ENCODE assay signal across 8 cellular contexts in the genomic region with DNA sequence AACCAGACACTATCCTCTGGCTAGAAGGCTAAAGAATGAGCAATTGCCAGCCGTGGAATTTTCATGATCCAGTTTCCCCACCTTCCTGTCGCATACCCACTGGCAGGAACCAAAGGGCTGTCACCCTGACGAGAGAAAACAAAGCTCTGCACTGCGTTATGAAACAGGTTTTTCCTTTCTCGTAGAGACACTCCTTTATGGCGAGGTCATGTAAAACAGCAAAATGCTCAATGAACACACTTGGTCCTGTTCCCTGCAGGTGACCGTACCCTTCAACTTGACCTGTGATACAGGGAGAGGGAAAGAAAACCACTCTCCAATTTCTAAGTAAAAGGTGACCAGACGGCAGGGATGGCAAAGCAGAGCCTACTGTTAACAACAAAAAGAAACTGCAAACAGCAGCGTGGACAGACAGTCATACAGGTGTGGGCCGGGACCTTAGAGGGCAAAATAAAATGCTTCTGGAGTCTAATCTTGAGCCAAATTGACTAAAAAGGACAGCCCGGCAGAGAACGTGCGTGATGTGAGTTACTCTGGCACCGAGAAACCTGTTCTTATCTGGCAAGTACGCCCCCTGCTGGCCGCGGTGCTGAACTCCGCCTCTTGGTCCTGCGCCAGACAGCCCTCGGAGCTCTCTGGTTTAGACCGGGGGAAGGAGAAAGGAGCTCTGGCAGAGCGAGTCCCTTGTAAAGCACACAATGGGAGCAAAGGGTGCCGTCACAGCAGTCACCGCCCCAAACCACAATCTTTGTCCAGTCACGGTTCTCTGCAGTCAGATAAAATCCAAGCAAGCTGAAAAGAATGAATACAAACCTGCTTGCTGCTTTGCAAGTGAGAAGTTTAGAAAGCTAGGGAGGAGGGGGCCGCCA.
DNase-seq lines count a peak whose midpoint lies in the region; ATAC-seq, FAIRE-seq and TF ChIP-seq lines count a peak whose summit lies in the region.

No MANE protein-coding gene starts in this region.

- H3K9me3 Mint-ChIP-seq in dendritic cell treated with granulocyte-macrophage colony-stimulating factor and Interleukin-4, amounts not matched to agents 40 ng/mL and 50 ng/mL, for 4 days: no peaks in the 10 kb centered on the region

- TF ChIP-seq POLR2A in HepG2 (IDR thresholded peaks at IDR 0.05; ENCODE audit: insufficient read depth in 1 of 2, low read depth in 2 of 2, low read length in 2 of 2): no peak

- H3K79me2 ChIP-seq in HepG2 (ENCODE audit: insufficient read depth, low read length): no peaks in the 10 kb centered on the region

- no peak for TF ChIP-seq EP300 in HepG2 (IDR thresholded peaks at IDR 0.05; ENCODE audit: low read depth in 2 of 2, low read length in 2 of 2)
- no peak for TF ChIP-seq EP300 in HepG2 (CRISPR knock-in tag; IDR thresholded peaks at IDR 0.05; ENCODE audit: borderline replicate concordance)

- peak; percentile 77 for ATAC-seq in HG03439 (IDR thresholded peaks at IDR 0.05; ENCODE audit: unreplicated experiment)
- ATAC-seq in HepG2: peak; percentile 97

- peaks cover 11% of the 10 kb centered on the region for H3K27me3 Mint-ChIP-seq in dendritic cell treated with granulocyte-macrophage colony-stimulating factor and Interleukin-4, amounts not matched to agents 40 ng/mL and 50 ng/mL, for 4 days

- CTCF ChIA-PET in HepG2 (lab: Yijun Ruan, JAX; ENCODE audit: low intra/inter-chr PET ratio, low total read pairs): no interaction called here

- WGBS in HepG2 (ENCODE audit: low lambda C conversion rate): 5% methylated on average over 14 of the region's 26 CpGs

- peak overlapping the region; percentile 15; the same call in 1 of the 2 replicates for H3K9ac ChIP-seq in HepG2 (ENCODE audit: insufficient read depth, low read depth, low read length)

- no peaks in the 10 kb centered on the region for H4K20me1 ChIP-seq in HepG2 (ENCODE audit: insufficient read depth, low read length)

- H3K4me2 ChIP-seq in HepG2 (ENCODE audit: low read depth, low read length): peak overlapping the region; percentile 91

- no peak overlapping the region for H3K27ac Mint-ChIP-seq in dendritic cell treated with granulocyte-macrophage colony-stimulating factor and Interleukin-4, amounts not matched to agents 40 ng/mL and 50 ng/mL, for 4 days

- in situ Hi-C loops in HepG2 (cut with HindIII; ENCODE audit: extremely low pct_ligation_motif_present, low pct_unique_long_range_greater_than_20kb): no loop called here

- H3K4me3 Mint-ChIP-seq in dendritic cell treated with granulocyte-macrophage colony-stimulating factor and Interleukin-4, amounts not matched to agents 40 ng/mL and 50 ng/mL, for 4 days: peak overlapping the region; percentile 63

- peak overlapping the region; percentile 92 for H2AFZ ChIP-seq in HepG2 (ENCODE audit: low read length)

- no peaks in the 10 kb centered on the region for H3K36me3 Mint-ChIP-seq in dendritic cell treated with granulocyte-macrophage colony-stimulating factor and Interleukin-4, amounts not matched to agents 40 ng/mL and 50 ng/mL, for 4 days (ENCODE audit: low read depth)

- TF ChIP-seq RAD21 in HepG2 (CRISPR knock-in tag; IDR thresholded peaks at IDR 0.05): no peak

- FAIRE-seq in GM19239 (lab: Jason Lieb, UNC) (no peak), HepG2 (lab: Jason Lieb, UNC) (peak; percentile 77)

- H3K36me3 ChIP-seq in BE2C (no peaks in the 10 kb centered on the region; the same call in 1 of the 2 replicates), HepG2 (replicated peaks in 1 of 2; ENCODE audit: control insufficient read depth in 1 of 2, insufficient read depth in 2 of 2, low read length in 2 of 2) (no peaks in the 10 kb centered on the region)

- BruUV-seq in HepG2 (replicated peaks; lab: Mats Ljungman, UMichigan): no TSS peak

- H3K27ac ChIP-seq in HepG2 (ENCODE audit: extremely low read length, insufficient read depth, low read length): no peak overlapping the region

- DNase-seq in BE2C (peak; percentile 92), GM19239 (ENCODE audit: insufficient read length, low spot score) (peak; percentile 31), NCI-H510A (lab: John Stamatoyannopoulos, UW) (peak; percentile 71), HepG2 (ENCODE audit: low spot score) (peak; percentile 66)
- peak; percentile 92 for DNase-seq in activated CD4-positive, alpha-beta T cell treated with anti-CD3 and anti-CD28 coated beads for 48 hours
- DNase-seq in stimulated activated CD4-positive, alpha-beta T cell treated with anti-CD3 and anti-CD28 coated beads, Interleukin-2, amount 100 ng/mL, for 4 hours (ENCODE audit: low read depth): peak; percentile 69

- H3K9me3 ChIP-seq in BE2C: no peaks in the 10 kb centered on the region
- no peaks in the 10 kb centered on the region for H3K9me3 ChIP-seq in HepG2 (ENCODE audit: low read length)

- peak overlapping the region; percentile 52 for H3K4me3 ChIP-seq in BE2C (ENCODE audit: low read depth, low read length)
- peak overlapping the region; percentile 39 to 58 (median 50) for H3K4me3 ChIP-seq in HepG2 (replicated peaks in 1 of 3; ENCODE audit: insufficient read depth in 1 of 3, low read depth in 2 of 3, low read length in 3 of 3)

- intact Hi-C loops in dendritic cell treated with granulocyte-macrophage colony-stimulating factor and Interleukin-4, amounts not matched to agents 40 ng/mL and 50 ng/mL, for 4 days (cut with micrococcal nuclease): loop anchor here (10.0 kb wide), 1 partner anchor 327 kb away; no protein-coding TSS in a partner anchor
- intact Hi-C loops in HepG2 (cut with micrococcal nuclease; ENCODE audit: unreplicated experiment): no loop called here

- H3K4me1 Mint-ChIP-seq in dendritic cell treated with granulocyte-macrophage colony-stimulating factor and Interleukin-4, amounts not matched to agents 40 ng/mL and 50 ng/mL, for 4 days (ENCODE audit: low read depth): peaks cover 16% of the 10 kb centered on the region

- H3K27me3 ChIP-seq in BE2C: no peaks in the 10 kb centered on the region
- no peaks in the 10 kb centered on the region; a peak in 1 of 5 replicates for H3K27me3 ChIP-seq in HepG2 (ENCODE audit: control insufficient read depth in 1 of 2, insufficient read depth in 2 of 2, low read length in 2 of 2)

- TF ChIP-seq CTCF in BE2C (IDR thresholded peaks at IDR 0.05; ENCODE audit: low read depth, low read length) (peak; percentile 89), HepG2 (CRISPR knock-in tag; IDR thresholded peaks at IDR 0.05) (peak; percentile 87)

- POLR2A ChIA-PET in HepG2 (lab: Yijun Ruan, JAX): no interaction called here

- H3K4me1 ChIP-seq in BE2C (peaks cover 43% of the 10 kb centered on the region), HepG2 (ENCODE audit: insufficient read depth, low read length) (peaks cover 18% of the 10 kb centered on the region)

TF ChIP-seq in HepG2, 621 proteins besides CTCF, POLR2A, EP300 and RAD21 (continues in another document):
- no peak for TF ChIP-seq POLR2AphosphoS5 (IDR thresholded peaks at IDR 0.05; ENCODE audit: low read depth, low read length)
- TF ChIP-seq KDM4B (CRISPR knock-in tag; IDR thresholded peaks at IDR 0.05): 0 out of 2 replicates have a peak, but pooled peaks have one; percentile 21
- TF ChIP-seq NR2F2 (IDR thresholded peaks at IDR 0.05; ENCODE audit: borderline replicate concordance, low read depth): no peak
- TF ChIP-seq ZNF792 (CRISPR knock-in tag; IDR thresholded peaks at IDR 0.05): 0 out of 2 replicates have a peak, but pooled peaks have one; percentile 47
- TF ChIP-seq RXRA (CRISPR knock-in tag; IDR thresholded peaks at IDR 0.05): peak; percentile 33; the same call in 1 of the 2 replicates
- no peak for TF ChIP-seq ZNF7 (CRISPR knock-in tag; IDR thresholded peaks at IDR 0.05)
- 0 out of 2 replicates have a peak, but pooled peaks have one; percentile 21 for TF ChIP-seq YEATS4 (CRISPR knock-in tag; IDR thresholded peaks at IDR 0.05; ENCODE audit: borderline replicate concordance)
- TF ChIP-seq TEAD3 (CRISPR knock-in tag; optimal IDR thresholded peaks at IDR 0.05; ENCODE audit: borderline replicate concordance): peak; percentile 16
- TF ChIP-seq, protein P1, sequence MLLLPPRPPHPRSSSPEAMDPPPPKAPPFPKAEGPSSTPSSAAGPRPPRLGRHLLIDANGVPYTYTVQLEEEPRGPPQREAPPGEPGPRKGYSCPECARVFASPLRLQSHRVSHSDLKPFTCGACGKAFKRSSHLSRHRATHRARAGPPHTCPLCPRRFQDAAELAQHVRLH (CRISPR knock-in tag; IDR thresholded peaks at IDR 0.05; ENCODE audit: borderline replicate concordance, low read depth): 0 out of 2 replicates have a peak, but pooled peaks have one; percentile 44
- TF ChIP-seq ZNF430 (CRISPR knock-in tag; IDR thresholded peaks at IDR 0.05): no peak
- no peak for TF ChIP-seq ZNF205 (CRISPR knock-in tag; IDR thresholded peaks at IDR 0.05)
- TF ChIP-seq ZNF556 (CRISPR knock-in tag; IDR thresholded peaks at IDR 0.05; ENCODE audit: borderline replicate concordance): 0 out of 2 replicates have a peak, but pooled peaks have one; percentile 55
- no peak for TF ChIP-seq CEBPB (IDR thresholded peaks at IDR 0.05; ENCODE audit: borderline replicate concordance, low read depth, low read length)
- TF ChIP-seq ARNT2 (CRISPR knock-in tag; IDR thresholded peaks at IDR 0.05; ENCODE audit: low read depth): no peak
- TF ChIP-seq HDAC1 (CRISPR knock-in tag; IDR thresholded peaks at IDR 0.05): 0 out of 2 replicates have a peak, but pooled peaks have one; percentile 25
- TF ChIP-seq, protein P2, sequence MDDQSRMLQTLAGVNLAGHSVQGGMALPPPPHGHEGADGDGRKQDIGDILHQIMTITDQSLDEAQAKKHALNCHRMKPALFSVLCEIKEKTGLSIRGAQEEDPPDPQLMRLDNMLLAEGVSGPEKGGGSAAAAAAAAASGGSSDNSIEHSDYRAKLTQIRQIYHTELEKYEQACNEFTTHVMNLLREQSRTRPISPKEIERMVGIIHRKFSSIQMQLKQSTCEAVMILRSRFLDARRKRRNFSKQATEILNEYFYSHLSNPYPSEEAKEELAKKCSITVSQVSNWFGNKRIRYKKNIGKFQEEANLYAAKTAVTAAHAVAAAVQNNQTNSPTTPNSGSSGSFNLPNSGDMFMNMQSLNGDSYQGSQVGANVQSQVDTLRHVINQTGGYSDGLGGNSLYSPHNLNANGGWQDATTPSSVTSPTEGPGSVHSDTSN (CRISPR knock-in tag; IDR thresholded peaks at IDR 0.05; ENCODE audit: borderline replicate concordance): no peak
- no peak for TF ChIP-seq MAF1 (CRISPR knock-in tag; IDR thresholded peaks at IDR 0.05; ENCODE audit: borderline replicate concordance)
- peak; percentile 25; the same call in 1 of the 2 replicates for TF ChIP-seq SMC3 (IDR thresholded peaks at IDR 0.05; ENCODE audit: low read length)
- TF ChIP-seq ZFP36L2 (CRISPR knock-in tag; IDR thresholded peaks at IDR 0.05): no peak
- no peak for TF ChIP-seq ZNF326 (CRISPR knock-in tag; IDR thresholded peaks at IDR 0.05; ENCODE audit: borderline replicate concordance)
- TF ChIP-seq PITX1 (CRISPR knock-in tag; IDR thresholded peaks at IDR 0.05): 0 out of 2 replicates have a peak, but pooled peaks have one; percentile 29
- no peak for TF ChIP-seq NFRKB (IDR thresholded peaks at IDR 0.05)

Comparison
In these comparisons a context has a peak if more than half of its experiments do, and no peak if none do; other contexts are left out.
1. DNase-seq: peak in every context shown above with its lines; median percentile 92 in BE2C; 92 in activated CD4-positive, alpha-beta T cell treated with anti-CD3 and anti-CD28 coated beads for 48 hours; 71 in NCI-H510A; 69 in stimulated activated CD4-positive, alpha-beta T cell treated with anti-CD3 and anti-CD28 coated beads, Interleukin-2, amount 100 ng/mL, for 4 hours; 66 in HepG2; 31 in GM19239.